ENCODE assay signal across 10 cellular contexts in the genomic region with DNA sequence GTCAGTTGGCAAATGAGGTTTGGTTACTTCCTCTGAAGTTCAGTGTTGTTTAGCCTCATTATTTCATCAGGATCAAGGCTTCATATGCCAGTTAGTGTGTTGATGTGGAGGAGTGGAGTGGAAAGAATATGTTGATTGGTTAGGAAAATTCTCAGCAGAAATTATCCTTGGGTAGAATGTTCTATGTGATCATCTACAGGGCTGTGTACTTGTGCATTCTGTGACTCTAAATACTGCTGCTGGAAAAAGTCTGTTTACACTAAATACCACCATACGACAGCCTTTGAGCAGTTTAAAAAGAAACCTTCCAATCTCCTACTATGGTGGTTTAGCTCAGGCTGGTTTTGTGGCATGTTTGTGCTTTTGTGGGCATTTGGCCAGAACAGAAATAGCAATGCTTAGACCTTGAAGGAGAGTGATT. TPM values are rescaled to one million over a fixed set of nuclear protein-coding genes. Genes with fewer than 3 reads are reported as not detected.
DNase-seq lines count a peak whose midpoint lies in the region; ATAC-seq lines count a peak whose summit lies in the region.
"Had no signal": no experiment of that assay in that cellular context is flagged by ENCODE, and none has a peak within 500 bp of the region (broad histone marks: within the 10 kb centered on the region; RNA-seq: fewer than 3 reads in every experiment).

No MANE protein-coding gene starts in this region.

- H3K9me3 ChIP-seq in thymus (ENCODE audit: control insufficient read depth) = no peaks in the 10 kb centered on the region

- H3K36me3 Mint-ChIP-seq in activated CD4-positive, alpha-beta T cell treated with anti-CD3 and anti-CD28 coated beads for 36 hours (ENCODE audit: low read depth) = peaks cover 52% of the 10 kb centered on the region
- H3K36me3 Mint-ChIP-seq in activated CD4-positive, alpha-beta memory T cell treated with anti-CD3 and anti-CD28 coated beads for 36 hours = peaks cover 32% of the 10 kb centered on the region
- H3K36me3 Mint-ChIP-seq in activated naive CD4-positive, alpha-beta T cell treated with anti-CD3 and anti-CD28 coated beads, Interleukin-2, amount 50 U/mL, for 72 hours = peaks cover 0 to 46% of the 10 kb centered on the region in 2 donors

- H3K4me3 ChIP-seq in thymus (ENCODE audit: low read length) = no peak overlapping the region

- peak overlapping the region; percentile 37 for H3K27ac Mint-ChIP-seq in activated CD4-positive, alpha-beta T cell treated with anti-CD3 and anti-CD28 coated beads for 36 hours
- H3K27ac Mint-ChIP-seq in activated CD4-positive, alpha-beta memory T cell treated with anti-CD3 and anti-CD28 coated beads for 36 hours = peak overlapping the region; percentile 63
- H3K27ac Mint-ChIP-seq in activated naive CD4-positive, alpha-beta T cell treated with anti-CD3 and anti-CD28 coated beads, Interleukin-2, amount 50 U/mL, for 72 hours = peak overlapping the region in 1 of 2 donors; percentile 15

- intact Hi-C loops in activated CD4-positive, alpha-beta T cell treated with anti-CD3 and anti-CD28 coated beads for 36 hours (cut with DNase I, micrococcal nuclease) = no loop called here
- intact Hi-C loops in activated CD4-positive, alpha-beta memory T cell treated with anti-CD3 and anti-CD28 coated beads for 36 hours (cut with micrococcal nuclease) = loop anchor here (5.0 kb wide), 1 partner anchor 34 kb away; no protein-coding TSS in a partner anchor

- DNase-seq in activated CD4-positive, alpha-beta T cell treated with anti-CD3 and anti-CD28 coated beads for 36 hours = no peak
- DNase-seq in activated CD4-positive, alpha-beta T cell treated with anti-CD3 and anti-CD28 coated beads, Interleukin-2, amount 50 U/mL, for 1 hour = no peak
- no peak for DNase-seq in activated CD4-positive, alpha-beta memory T cell treated with anti-CD3 and anti-CD28 coated beads for 36 hours
- peak; percentile 72 for DNase-seq in iris pigment epithelial cell (ENCODE audit: low read depth)
- DNase-seq in NCI-H446 treated with DMSO at 0.1 percent for 48 hours (lab: John Stamatoyannopoulos, UW) = no peak
- DNase-seq in activated naive CD4-positive, alpha-beta T cell treated with anti-CD3 and anti-CD28 coated beads, Interleukin-2, amount 50 U/mL, for 72 hours (ENCODE audit: low spot score in 2 of 2) = no peak
- DNase-seq in ecto neural progenitor cell (ENCODE audit: low spot score) = no peak
- DNase-seq: amygdala had no signal

- peaks cover 71% of the 10 kb centered on the region for H3K4me1 Mint-ChIP-seq in activated CD4-positive, alpha-beta T cell treated with anti-CD3 and anti-CD28 coated beads for 36 hours
- peaks cover 77% of the 10 kb centered on the region for H3K4me1 Mint-ChIP-seq in activated CD4-positive, alpha-beta memory T cell treated with anti-CD3 and anti-CD28 coated beads for 36 hours (ENCODE audit: low read depth)

- CTCF ChIA-PET in activated CD4-positive, alpha-beta T cell treated with anti-CD3 and anti-CD28 coated beads for 36 hours (lab: Charles Lee) = interaction anchor here (0.7 to 1.6 kb wide), 5 partner anchors 15 to 76 kb away, joined by 3 to 5 read pairs (median 4); no protein-coding TSS in a partner anchor
- CTCF ChIA-PET in activated CD4-positive, alpha-beta memory T cell treated with anti-CD3 and anti-CD28 coated beads for 36 hours (lab: Charles Lee) = no interaction called here

- no peak overlapping the region for H3K4me3 Mint-ChIP-seq in activated CD4-positive, alpha-beta T cell treated with anti-CD3 and anti-CD28 coated beads for 36 hours
- H3K4me3 Mint-ChIP-seq in activated CD4-positive, alpha-beta memory T cell treated with anti-CD3 and anti-CD28 coated beads for 36 hours = no peak overlapping the region

- no peaks in the 10 kb centered on the region for H3K27me3 Mint-ChIP-seq in activated CD4-positive, alpha-beta T cell treated with anti-CD3 and anti-CD28 coated beads for 36 hours
- no peaks in the 10 kb centered on the region for H3K27me3 Mint-ChIP-seq in activated CD4-positive, alpha-beta memory T cell treated with anti-CD3 and anti-CD28 coated beads for 36 hours

- peak overlapping the region; percentile 49 for H3K27ac ChIP-seq in thymus (ENCODE audit: low read depth)
- H3K27ac ChIP-seq: RWPE1 had no signal

- no peaks in the 10 kb centered on the region for H3K9me3 Mint-ChIP-seq in activated CD4-positive, alpha-beta T cell treated with anti-CD3 and anti-CD28 coated beads for 36 hours (ENCODE audit: low read depth)
- no peaks in the 10 kb centered on the region for H3K9me3 Mint-ChIP-seq in activated CD4-positive, alpha-beta memory T cell treated with anti-CD3 and anti-CD28 coated beads for 36 hours
- H3K9me3 Mint-ChIP-seq in activated naive CD4-positive, alpha-beta T cell treated with anti-CD3 and anti-CD28 coated beads, Interleukin-2, amount 50 U/mL, for 72 hours = no peaks in the 10 kb centered on the region

- no peaks in the 10 kb centered on the region for H3K27me3 ChIP-seq in thymus (ENCODE audit: control insufficient read depth, insufficient read depth)

- no peak for ATAC-seq in activated CD4-positive, alpha-beta T cell treated with anti-CD3 and anti-CD28 coated beads for 36 hours
- no peak for ATAC-seq in activated naive CD4-positive, alpha-beta T cell treated with anti-CD3 and anti-CD28 coated beads, Interleukin-2, amount 50 U/mL, for 72 hours

- H3K36me3 ChIP-seq in thymus (ENCODE audit: control insufficient read depth, insufficient read depth) = peaks cover 5% of the 10 kb centered on the region

- WGBS in thymus = 6% methylated on average over 1 of the region's 1 CpG

- POLR2A ChIA-PET in activated CD4-positive, alpha-beta T cell treated with anti-CD3 and anti-CD28 coated beads for 36 hours (lab: Charles Lee) = no interaction called here
- POLR2A ChIA-PET in activated CD4-positive, alpha-beta memory T cell treated with anti-CD3 and anti-CD28 coated beads for 36 hours (lab: Charles Lee) = interaction anchor here (1.0 kb wide), 1 partner anchor 10 kb away, joined by 3 read pairs; no protein-coding TSS in a partner anchor

- peaks cover 3% of the 10 kb centered on the region for H3K4me1 ChIP-seq in thymus (ENCODE audit: control insufficient read depth, insufficient read depth, low read length)

RNA-seq across cellular contexts. Expression of gene CAB39, which starts 25.8 kb away (rescaled TPM):
- 100 to 1,000 TPM; 122 to 148 TPM for total RNA-seq in activated CD4-positive, alpha-beta T cell treated with anti-CD3 and anti-CD28 coated beads for 36 hours
- total RNA-seq in activated CD4-positive, alpha-beta memory T cell treated with anti-CD3 and anti-CD28 coated beads for 36 hours = 100 to 1,000 TPM; 128 to 129 TPM
- polyA plus RNA-seq in thymus = 49.2 TPM
- total RNA-seq in activated naive CD4-positive, alpha-beta T cell treated with anti-CD3 and anti-CD28 coated beads, Interleukin-2, amount 50 U/mL, for 72 hours = 100 to 1,000 TPM; 104 to 123 TPM
